ENCODE assay signal across 11 cellular contexts in the genomic region with DNA sequence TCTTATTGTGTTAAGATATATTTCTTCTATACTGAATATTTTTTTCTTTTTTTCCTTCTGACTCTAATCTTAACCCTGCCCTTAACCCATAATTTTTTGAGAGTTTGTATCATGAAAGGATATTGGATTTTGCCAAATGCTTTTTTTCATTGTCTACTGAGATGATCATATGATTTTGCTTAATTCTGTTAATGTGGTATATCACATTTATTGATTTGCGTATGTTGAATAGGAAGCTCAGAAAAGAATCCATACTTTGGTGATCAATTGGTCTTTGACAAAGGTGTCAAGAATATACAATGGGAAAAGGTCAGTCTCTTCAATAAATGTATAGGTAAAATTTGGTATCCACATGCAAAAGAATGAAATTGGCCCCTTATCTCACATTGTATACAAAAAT.
"Had no signal": no experiment of that assay in that cellular context is flagged by ENCODE, and none has a peak within 500 bp of the region (broad histone marks: within the 10 kb centered on the region; RNA-seq: fewer than 3 reads in every experiment).

No MANE protein-coding gene starts in this region.

- H3K9me3 ChIP-seq: HAP-1 had no signal

- H3K4me1 ChIP-seq: HAP-1 had no signal

- FAIRE-seq: H1, H54 had no signal

- H3K36me3 ChIP-seq: HAP-1 had no signal

- DNase-seq: GM23248, GOT3, H7, H9, HCEC 1CT, HFFc6 had no signal

- H3K27ac Mint-ChIP-seq: GM23338, H9, HFFc6 had no signal

- H3K27ac ChIP-seq: GM23248 had no signal

- H3K9ac ChIP-seq: GM23248 had no signal

- ATAC-seq: GM23338, HCT116 had no signal

- H2AFZ ChIP-seq: GM23248, GM23338 had no signal

- H3K4me2 ChIP-seq: GM23338 had no signal

- H3K4me3 ChIP-seq: GM23248, GM23338, HAP-1 had no signal

- H3K4me3 Mint-ChIP-seq: GM23338, H9, HFFc6 had no signal
